ENCODE assay signal across 8 cellular contexts in genomic region chr9:42743030-42743813, GRCh38.
DNase-seq lines count a peak whose midpoint lies in the region; ATAC-seq lines count a peak whose summit lies in the region.
"Not testable (repeated sequence)": the region's sequence is repeated elsewhere in the genome, so short reads cannot be mapped to it uniquely, and the experiment has no call there.

No MANE protein-coding gene starts in this region.

- H3K4me1 ChIP-seq in adipocyte (ENCODE audit: control insufficient read depth, insufficient read depth, low read length), result not testable (repeated sequence)

- not testable (repeated sequence) for H3K27me3 ChIP-seq in adipocyte (replicated peaks; ENCODE audit: control insufficient read depth, insufficient read depth, low read length)

- H3K4me3 ChIP-seq in adipocyte (ENCODE audit: low read length), result peak overlapping the region; percentile 65

- peak; percentile 78 for ATAC-seq in HG02884 (IDR thresholded peaks at IDR 0.05; ENCODE audit: unreplicated experiment)

- DNase-seq in EH (ENCODE audit: low read depth) (peak; percentile 41), NCI-H2081 treated with DMSO at 0.1 percent for 48 hours (lab: John Stamatoyannopoulos, UW) (peak; percentile 33), T-helper 22 cell (ENCODE audit: low read depth) (peak; percentile 6), adipocyte (ENCODE audit: low read depth) (peak; percentile 56), head of caudate nucleus (peak; percentile 47 to 91 (median 81)), nucleus accumbens (lab: John Stamatoyannopoulos, UW) (peak in 49 of 56 donors; percentile 7 to 81 (median 47))
- DNase-seq in stimulated activated naive CD4-positive, alpha-beta T cell treated with Interleukin-2 at 50 U/mL for 16 hours (lab: John Stamatoyannopoulos, UW), result peak; percentile 36

- H3K9ac ChIP-seq in adipocyte (ENCODE audit: low read length), result not testable (repeated sequence)

- not testable (repeated sequence) for H3K9me3 ChIP-seq in adipocyte (ENCODE audit: control insufficient read depth, low read length)

- H3K36me3 ChIP-seq in adipocyte (ENCODE audit: control insufficient read depth, insufficient read depth, low read length, severe bottlenecking), result not testable (repeated sequence)

- intact Hi-C loops in head of caudate nucleus (cut with DNase I), result not testable (repeated sequence)

Comparison
In these comparisons a context has a peak if more than half of its experiments do, and no peak if none do; other contexts are left out.
1. Peak in every context shown above with its lines: DNase-seq, ATAC-seq and H3K4me3 ChIP-seq.
2. DNase-seq: peak in every context shown above with its lines; median percentile 81 in head of caudate nucleus; 56 in adipocyte; 47 in nucleus accumbens; 41 in EH; 36 in stimulated activated naive CD4-positive, alpha-beta T cell treated with Interleukin-2 at 50 U/mL for 16 hours; 33 in NCI-H2081 treated with DMSO at 0.1 percent for 48 hours; 6 in T-helper 22 cell.